1 cellular context compared by ENCODE assay signal in genomic region chr7:95379457-95379856, GRCh38. TPM values are rescaled to one million over a fixed set of nuclear protein-coding genes. Genes with fewer than 3 reads are reported as not detected.
"Had no signal": no experiment of that assay in that cellular context is flagged by ENCODE, and none has a peak within 500 bp of the region (broad histone marks: within the 10 kb centered on the region; RNA-seq: fewer than 3 reads in every experiment).

No MANE protein-coding gene starts in this region.

RNA-seq across cellular contexts. Expression of gene PON3, which starts 16.7 kb away (rescaled TPM):
- total RNA-seq: G401 had no signal

RNA-seq across cellular contexts. Expression of gene PON1, which starts 55.1 kb away (rescaled TPM):
- total RNA-seq: G401 had no signal
